ENCODE assay signal across 11 cellular contexts in the genomic region with DNA sequence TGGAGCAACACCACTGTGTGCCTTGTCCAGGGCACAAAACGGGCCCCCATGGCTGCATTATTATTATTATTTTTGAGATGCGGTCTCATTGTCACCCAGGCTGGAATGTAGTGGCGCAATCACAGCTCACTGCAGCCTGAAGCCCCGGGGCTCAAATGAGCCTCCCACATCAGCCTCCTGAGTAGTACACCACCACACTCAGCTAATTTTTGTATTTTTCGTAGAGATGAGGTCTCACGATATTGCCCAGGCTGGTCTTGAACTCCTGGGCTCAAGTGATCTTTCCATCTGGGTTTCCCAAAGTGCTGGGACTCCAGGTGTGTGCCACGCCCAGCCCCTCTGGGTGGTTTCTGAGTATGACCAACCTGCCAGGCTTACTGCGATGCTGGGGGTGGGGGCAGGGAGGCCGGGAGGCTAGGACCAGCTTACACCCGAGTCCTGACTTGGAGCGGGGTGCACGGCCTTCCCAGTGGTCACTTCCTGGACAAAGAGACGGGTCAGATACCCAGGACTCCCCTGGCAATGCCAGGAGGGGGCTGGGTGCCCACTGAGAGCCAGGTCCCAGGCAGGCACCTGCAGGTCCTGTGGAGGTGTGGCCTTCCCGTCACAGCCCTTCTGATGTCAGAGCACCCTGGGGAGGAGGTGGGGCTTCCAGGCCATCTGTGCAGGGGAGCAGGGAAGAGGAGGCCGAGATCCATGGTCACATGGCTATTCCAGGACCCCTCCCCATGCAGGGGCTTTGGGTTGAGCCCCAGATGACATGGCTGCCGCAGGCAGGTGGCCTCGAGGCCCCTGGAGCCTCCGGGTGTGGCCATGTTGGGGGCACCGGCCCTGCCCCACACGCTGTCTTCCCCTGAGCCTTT. TPM values are rescaled to one million over a fixed set of nuclear protein-coding genes. Genes with fewer than 3 reads are reported as not detected.
DNase-seq lines count a peak whose midpoint lies in the region; ATAC-seq and TF ChIP-seq lines count a peak whose summit lies in the region.
"Had no signal": no experiment of that assay in that cellular context is flagged by ENCODE, and none has a peak within 500 bp of the region (broad histone marks: within the 10 kb centered on the region; RNA-seq: fewer than 3 reads in every experiment).

No MANE protein-coding gene starts in this region.

- 72% methylated on average over 20 of the region's 20 CpGs for WGBS in prostate gland

- no peak for ATAC-seq in HG02642 (IDR thresholded peaks at IDR 0.05; ENCODE audit: poor library complexity, unreplicated experiment)

- peak; percentile 21 for TF ChIP-seq POLR2A in prostate gland (IDR thresholded peaks at IDR 0.05)

- H3K9me3 ChIP-seq in prostate gland, result no peaks in the 10 kb centered on the region

- no peaks in the 10 kb centered on the region for H3K27me3 ChIP-seq in prostate gland (replicated peaks; ENCODE audit: insufficient read depth)

- peak overlapping the region in 1 of 2 donors; percentile 45 for H3K27ac ChIP-seq in prostate gland

- DNase-seq in DMS 273 (lab: John Stamatoyannopoulos, UW; ENCODE audit: unreplicated experiment), result peak; percentile 74
- no peak for DNase-seq in DMS 273 treated with DMSO at 0.1 percent for 48 hours (lab: John Stamatoyannopoulos, UW)
- peak; percentile 50 for DNase-seq in NCI-H2029 (lab: John Stamatoyannopoulos, UW)
- DNase-seq in ecto neural progenitor cell (ENCODE audit: low spot score), result peak; percentile 48
- DNase-seq in prostate gland (ENCODE audit: low spot score), result no peak
- no peak for DNase-seq in activated naive CD4-positive, alpha-beta T cell treated with Interleukin-2 at 50 U/mL for 16 hours
- DNase-seq in AML-193 (lab: John Stamatoyannopoulos, UW), result no peak
- DNase-seq: GDM1 had no signal

- no peaks in the 10 kb centered on the region for H3K36me3 ChIP-seq in prostate gland

- H3K4me3 ChIP-seq in prostate gland, result no peak overlapping the region

- peaks cover 24% of the 10 kb centered on the region for H3K4me1 ChIP-seq in prostate gland (replicated peaks)

- no peak for TF ChIP-seq CTCF in prostate gland (IDR thresholded peaks at IDR 0.05)

- intact Hi-C loops in prostate gland (cut with DNase I), result no loop called here

RNA-seq across cellular contexts. Expression of gene NRARP, which starts 8.3 kb away (rescaled TPM):
- total RNA-seq in prostate gland, result 10 to 100 TPM; 22.4 to 24.3 TPM

RNA-seq across cellular contexts. Expression of gene TOR4A, which starts 32.9 kb away (rescaled TPM):
- 1 to 10 TPM; 1.6 to 7.3 TPM for total RNA-seq in prostate gland

RNA-seq across cellular contexts. Expression of gene NELFB, which starts 55.3 kb away (rescaled TPM):
- total RNA-seq in prostate gland, result 10 to 100 TPM; 44.9 to 82.1 TPM

RNA-seq across cellular contexts. Expression of gene STPG3, which starts 59.3 kb away (rescaled TPM):
- 1 to 10 TPM in 1 of 2 donors, not detected in 1; 4.2 TPM for total RNA-seq in prostate gland
- total RNA-seq: A172, pulmonary artery endothelial cell had no signal

Comparison
In these comparisons a context has a peak if more than half of its experiments do, and no peak if none do; other contexts are left out.
1. DNase-seq: peak in DMS 273 (single experiment), NCI-H2029 (single experiment) and ecto neural progenitor cell (single experiment); none in DMS 273 treated with DMSO at 0.1 percent for 48 hours (single experiment), prostate gland (single experiment), activated naive CD4-positive, alpha-beta T cell treated with Interleukin-2 at 50 U/mL for 16 hours (single experiment) and AML-193 (0 of 2).